In the genomic region with DNA sequence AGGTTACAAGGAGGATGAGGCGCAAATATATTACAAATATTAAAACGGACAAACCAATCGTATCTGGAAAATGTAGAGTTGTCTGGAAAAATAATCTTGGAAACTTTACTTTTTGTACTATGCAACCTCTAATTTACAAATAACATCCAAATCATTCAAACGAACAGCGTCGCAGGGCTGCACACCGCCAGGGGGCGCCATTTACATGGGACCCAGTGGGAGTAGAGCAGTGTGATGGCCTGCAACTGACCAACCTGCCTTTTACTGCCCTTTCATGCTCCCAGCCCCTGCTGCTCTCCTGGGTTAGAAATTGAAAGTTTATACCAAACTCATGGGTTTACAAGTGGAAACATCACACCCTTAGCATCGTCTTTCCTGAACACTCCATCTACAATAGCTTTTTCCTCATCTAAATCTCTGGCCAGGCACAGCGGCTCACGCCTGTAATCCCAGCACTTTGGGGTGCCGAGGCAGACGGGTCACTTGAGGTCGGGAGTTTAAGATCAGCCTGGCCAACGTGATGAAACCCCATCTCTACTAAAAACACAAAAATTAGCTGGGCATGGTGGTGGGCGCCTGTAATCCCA, we compare ENCODE assay signal across 9 cellular contexts. TPM values are rescaled to one million over a fixed set of nuclear protein-coding genes. Genes with fewer than 3 reads are reported as not detected.
DNase-seq lines count a peak whose midpoint lies in the region; ATAC-seq and TF ChIP-seq lines count a peak whose summit lies in the region.
"Had no signal": no experiment of that assay in that cellular context is flagged by ENCODE, and none has a peak within 500 bp of the region (broad histone marks: within the 10 kb centered on the region; RNA-seq: fewer than 3 reads in every experiment).

No MANE protein-coding gene starts in this region.

- H3K27me3 ChIP-seq in Karpas-422 (ENCODE audit: low read length) (no peaks in the 10 kb centered on the region), adipocyte (replicated peaks; ENCODE audit: control insufficient read depth, insufficient read depth, low read length) (no peaks in the 10 kb centered on the region), kidney epithelial cell (ENCODE audit: control insufficient read depth, insufficient read depth, low read length) (no peaks in the 10 kb centered on the region)

- H3K27ac ChIP-seq in Karpas-422 (ENCODE audit: low read length): no peak overlapping the region

- no peaks in the 10 kb centered on the region for H3K79me2 ChIP-seq in Karpas-422 (ENCODE audit: low read length)

- peak; percentile 82 for TF ChIP-seq CTCF in kidney epithelial cell (IDR thresholded peaks at IDR 0.05; ENCODE audit: insufficient read depth, low read length, poor library complexity, severe bottlenecking)

- H3K9ac ChIP-seq in Karpas-422 (ENCODE audit: low read length) (no peak overlapping the region), adipocyte (ENCODE audit: low read length) (no peak overlapping the region)

- H2AFZ ChIP-seq in Karpas-422 (ENCODE audit: low read length): no peak overlapping the region

- no peaks in the 10 kb centered on the region for H3K36me3 ChIP-seq in Karpas-422 (ENCODE audit: insufficient read depth, low read length)
- H3K36me3 ChIP-seq in adipocyte (ENCODE audit: control insufficient read depth, insufficient read depth, low read length, severe bottlenecking): no peaks in the 10 kb centered on the region
- no peaks in the 10 kb centered on the region for H3K36me3 ChIP-seq in kidney epithelial cell (ENCODE audit: control insufficient read depth, insufficient read depth, low read length)

- H3K9me3 ChIP-seq in Karpas-422 (ENCODE audit: low read length): no peaks in the 10 kb centered on the region
- H3K9me3 ChIP-seq in adipocyte (ENCODE audit: control insufficient read depth, low read length): no peaks in the 10 kb centered on the region

- H3K9me2 ChIP-seq in Karpas-422 (replicated peaks; ENCODE audit: insufficient read depth, low read length): no peaks in the 10 kb centered on the region

- ATAC-seq in HG02678 (IDR thresholded peaks at IDR 0.05; ENCODE audit: unreplicated experiment) (no peak), GM19452 (IDR thresholded peaks at IDR 0.05; ENCODE audit: unreplicated experiment) (no peak)

- H3K4me1 ChIP-seq in Karpas-422 (ENCODE audit: low read length) (no peaks in the 10 kb centered on the region), adipocyte (ENCODE audit: control insufficient read depth, insufficient read depth, low read length) (peaks cover 10% of the 10 kb centered on the region)

- peaks cover 21% of the 10 kb centered on the region for H4K20me1 ChIP-seq in Karpas-422 (ENCODE audit: insufficient read depth, low read depth, low read length)

- DNase-seq in DMS53 (lab: John Stamatoyannopoulos, UW) (peak; percentile 75), Karpas-422 (peak; percentile 83), SW 1271 (lab: John Stamatoyannopoulos, UW) (peak; percentile 17 to 77), adipocyte (ENCODE audit: low read depth) (peak; percentile 61), kidney epithelial cell (ENCODE audit: low read depth) (no peak)
- peak; percentile 32 for DNase-seq in stimulated activated CD8-positive, alpha-beta memory T cell treated with anti-CD3 and anti-CD28 coated beads, Interleukin-12 subunit alpha, Interleukin-12 subunit beta, amount 100 ng/mL, for 4 hours (ENCODE audit: low read depth)
- DNase-seq: activated B cell treated with CpG ODN at 0.5 μM for 24 hours had no signal

- no peak overlapping the region for H3K4me3 ChIP-seq in Karpas-422 (ENCODE audit: low read length)
- no peak overlapping the region for H3K4me3 ChIP-seq in adipocyte (ENCODE audit: low read length)
- H3K4me3 ChIP-seq in kidney epithelial cell (ENCODE audit: low read depth, low read length): no peak overlapping the region

- H3K4me2 ChIP-seq in Karpas-422 (ENCODE audit: low read depth, low read length, poor library complexity, severe bottlenecking): no peak overlapping the region

RNA-seq across cellular contexts. Expression of a gene that starts 10.0 kb away (rescaled TPM):
- 2.7 and 3.8 TPM in 2 replicates for total RNA-seq in Karpas-422 (2014; rRNA removed; shearing (Covaris generic); ENCODE audit: low replicate concordance)
- 12.2 and 13.0 TPM in 2 replicates for total RNA-seq in kidney epithelial cell

RNA-seq across cellular contexts. Expression of a gene that starts 20.7 kb away (rescaled TPM):
- total RNA-seq in Karpas-422 (2014; rRNA removed; shearing (Covaris generic); ENCODE audit: low replicate concordance): 18.7 TPM in 2 replicates
- 24.3 and 36.5 TPM in 2 replicates for total RNA-seq in kidney epithelial cell
